Comparison of ENCODE assay signal across 11 cellular contexts in the genomic region with DNA sequence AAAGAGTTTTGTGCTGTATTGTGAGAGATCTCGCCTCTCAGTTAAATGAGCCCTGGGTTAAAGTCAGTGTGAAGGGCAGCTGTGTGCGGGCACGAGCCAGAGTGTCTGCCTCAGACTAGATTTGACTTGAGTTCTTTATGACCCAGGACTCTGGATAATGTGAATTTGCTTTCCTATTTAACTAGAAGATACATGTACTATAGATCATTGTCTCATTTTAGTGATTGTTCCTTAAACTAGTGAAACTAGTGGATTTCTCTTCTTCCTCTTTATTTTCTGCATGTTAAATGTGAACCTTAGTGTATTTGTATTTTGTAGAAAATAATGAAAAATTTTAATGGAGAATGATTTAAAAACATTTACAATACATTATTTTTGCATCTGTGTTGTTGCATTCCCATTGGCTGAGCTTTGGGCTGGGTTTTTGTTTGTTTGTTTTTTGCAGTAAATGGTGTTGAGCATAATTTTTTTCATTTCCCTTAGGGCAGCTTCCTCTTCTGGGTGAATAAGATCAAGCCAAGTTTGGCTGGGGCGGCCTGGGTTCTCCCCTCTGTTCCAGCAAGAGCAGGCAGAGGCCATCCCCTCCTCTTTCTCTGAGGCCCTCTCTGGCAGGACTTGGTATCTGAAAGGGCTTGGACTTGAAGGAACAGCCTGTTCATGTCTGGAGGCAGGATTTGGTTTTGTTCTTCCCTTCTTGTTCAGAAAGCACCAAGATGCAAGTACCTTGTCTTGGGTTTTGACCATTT. TPM values are rescaled to one million over a fixed set of nuclear protein-coding genes. Genes with fewer than 3 reads are reported as not detected.
DNase-seq lines count a peak whose midpoint lies in the region; ATAC-seq and TF ChIP-seq lines count a peak whose summit lies in the region.
"Had no signal": no experiment of that assay in that cellular context is flagged by ENCODE, and none has a peak within 500 bp of the region (broad histone marks: within the 10 kb centered on the region; RNA-seq: fewer than 3 reads in every experiment).

No MANE protein-coding gene starts in this region.

- H3K27me3 Mint-ChIP-seq in T-helper 17 cell = no peaks in the 10 kb centered on the region
- H3K27me3 Mint-ChIP-seq in activated naive CD4-positive, alpha-beta T cell treated with anti-CD3 and anti-CD28 coated beads, Interleukin-2, amount 10 ng/mL, durations not matched to agents 7 days and 5 days = no peaks in the 10 kb centered on the region

- peaks cover 31% of the 10 kb centered on the region for H3K4me1 Mint-ChIP-seq in T-helper 17 cell
- peaks cover 60% of the 10 kb centered on the region for H3K4me1 Mint-ChIP-seq in activated naive CD4-positive, alpha-beta T cell treated with anti-CD3 and anti-CD28 coated beads, Interleukin-2, amount 10 ng/mL, durations not matched to agents 7 days and 5 days

- CTCF ChIA-PET in activated naive CD4-positive, alpha-beta T cell treated with anti-CD3 and anti-CD28 coated beads, Interleukin-2, amount 10 ng/mL, durations not matched to agents 7 days and 5 days (lab: Charles Lee) = interaction anchor here (0.7 to 1.5 kb wide), 3 partner anchors 19 to 319 kb away, joined by 3 to 6 read pairs (median 3); a partner anchor contains a TSS

- peak; percentile 49 for TF ChIP-seq CTCF in GM12873 (IDR thresholded peaks at IDR 0.05; ENCODE audit: insufficient read depth, low read depth, low read length, missing control alignments)

- H3K4me3 Mint-ChIP-seq in T-helper 17 cell = no peak overlapping the region
- H3K4me3 Mint-ChIP-seq in activated naive CD4-positive, alpha-beta T cell treated with anti-CD3 and anti-CD28 coated beads, Interleukin-2, amount 10 ng/mL, durations not matched to agents 7 days and 5 days = no peak overlapping the region

- no peaks in the 10 kb centered on the region for H3K9me3 ChIP-seq in T-helper 17 cell (ENCODE audit: control insufficient read depth, low read length, poor library complexity, severe bottlenecking)

- H3K36me3 Mint-ChIP-seq in T-helper 17 cell (ENCODE audit: low read depth) = no peaks in the 10 kb centered on the region
- H3K36me3 Mint-ChIP-seq in activated naive CD4-positive, alpha-beta T cell treated with anti-CD3 and anti-CD28 coated beads, Interleukin-2, amount 10 ng/mL, durations not matched to agents 7 days and 5 days = peaks cover 42% of the 10 kb centered on the region

- ATAC-seq in HG03045 (IDR thresholded peaks at IDR 0.05; ENCODE audit: unreplicated experiment) (peak; percentile 25), T-helper 17 cell (peak; percentile 55), HG02870 (IDR thresholded peaks at IDR 0.05; ENCODE audit: unreplicated experiment) (no peak), GM18511 (IDR thresholded peaks at IDR 0.05; ENCODE audit: unreplicated experiment) (no peak)

- H3K9me3 Mint-ChIP-seq in activated naive CD4-positive, alpha-beta T cell treated with anti-CD3 and anti-CD28 coated beads, Interleukin-2, amount 10 ng/mL, durations not matched to agents 7 days and 5 days = no peaks in the 10 kb centered on the region

- DNase-seq in T-helper 17 cell (no peak), midbrain (lab: John Stamatoyannopoulos, UW) (peak; percentile 10)
- DNase-seq in activated naive CD4-positive, alpha-beta T cell treated with anti-CD3 and anti-CD28 coated beads, Interleukin-2, amount 10 ng/mL, durations not matched to agents 7 days and 5 days = no peak
- DNase-seq in stimulated activated CD4-positive, alpha-beta T cell treated with anti-CD3 and anti-CD28 coated beads, Interleukin-4, amount 100 ng/mL, for 1 hour = no peak
- DNase-seq: HCEC 1CT, SHP77 had no signal

- peak overlapping the region; percentile 74 for H3K27ac Mint-ChIP-seq in T-helper 17 cell
- H3K27ac Mint-ChIP-seq in activated naive CD4-positive, alpha-beta T cell treated with anti-CD3 and anti-CD28 coated beads, Interleukin-2, amount 10 ng/mL, durations not matched to agents 7 days and 5 days = no peak overlapping the region

RNA-seq across cellular contexts. Expression of a gene that starts 15.0 kb away (rescaled TPM):
- 10 to 100 TPM; 14.2 to 21.2 TPM for total RNA-seq in T-helper 17 cell
- total RNA-seq: renal cortical epithelial cell had no signal

RNA-seq across cellular contexts. Expression of a gene that starts 31.8 kb away (rescaled TPM):
- total RNA-seq in T-helper 17 cell = 1 to 10 TPM; 2.0 to 4.1 TPM

Comparison
In these comparisons a context has a peak if more than half of its experiments do, and no peak if none do; other contexts are left out.
1. ATAC-seq: peak in HG03045 (single experiment) and T-helper 17 cell (single experiment); none in HG02870 (single experiment) and GM18511 (single experiment).